ENCODE assay signal across 9 cellular contexts in the genomic region with DNA sequence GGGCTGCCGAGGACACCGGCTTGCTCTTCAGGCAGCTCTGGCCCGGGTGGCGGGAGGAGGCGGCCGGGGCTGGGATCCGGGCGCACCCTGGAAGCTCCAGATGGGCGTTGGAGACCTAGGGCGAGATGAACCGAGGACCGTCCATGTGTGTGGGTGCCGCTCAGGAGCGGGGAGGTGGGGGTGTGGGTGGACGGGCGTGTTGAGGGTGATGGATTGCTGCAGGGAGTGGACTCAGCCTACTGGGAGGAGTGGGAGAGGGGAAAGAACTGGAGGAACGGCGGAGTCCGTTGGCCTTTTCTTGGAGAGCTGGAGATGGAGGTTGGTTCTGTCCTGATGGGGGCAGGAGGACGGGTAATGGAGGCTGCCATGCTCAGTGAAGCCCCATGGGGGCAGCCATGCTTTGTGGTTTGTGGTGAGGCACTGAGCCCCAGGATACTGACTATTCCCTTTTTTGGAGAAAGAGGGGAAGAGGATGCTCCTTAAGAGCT. TPM values are rescaled to one million over a fixed set of nuclear protein-coding genes. Genes with fewer than 3 reads are reported as not detected.
A peak's percentile ranks its signal among the peaks of the same experiment; 100 is the strongest.
DNase-seq lines count a peak whose midpoint lies in the region; ATAC-seq, FAIRE-seq and TF ChIP-seq lines count a peak whose summit lies in the region.
"Had no signal": no experiment of that assay in that cellular context is flagged by ENCODE, and none has a peak within 500 bp of the region (broad histone marks: within the 10 kb centered on the region; RNA-seq: fewer than 3 reads in every experiment).

No MANE protein-coding gene starts in this region.

- intact Hi-C loops in CD4-positive, alpha-beta memory T cell (cut with micrococcal nuclease), result loop anchor here (1.0 to 10.0 kb wide), 6 partner anchors 164 to 451 kb away; partner anchors contain the start of genes LZTS2 and SLF2

- no peak overlapping the region for H3K4me3 ChIP-seq in CD4-positive, alpha-beta memory T cell (ENCODE audit: low read length in 2 of 2)
- peak overlapping the region; percentile 55 for H3K4me3 ChIP-seq in osteoblast (ENCODE audit: insufficient read depth, low read length)

- H3K4me2 ChIP-seq in osteoblast (ENCODE audit: insufficient read depth, low read length), result peak overlapping the region; percentile 71

- FAIRE-seq in H54 (lab: Jason Lieb, UNC) (no peak), GM19239 (lab: Jason Lieb, UNC) (no peak)

- peak overlapping the region in 7 of 8 donors; percentile 66 to 75 (median 70) for H3K4me3 Mint-ChIP-seq in CD4-positive, alpha-beta memory T cell
- H3K4me3 Mint-ChIP-seq: T-helper 1 cell treated with Interleukin-12 subunit alpha and Interleukin-12 subunit beta and Interleukin-4 antibody, amounts not matched to agents 30 μg/mL and 1 μg/mL, for 36 hours had no signal

- TF ChIP-seq CTCF in osteoblast (IDR thresholded peaks at IDR 0.05; ENCODE audit: extremely low read depth, low read depth, low read length), result peak; percentile 46

- no peak overlapping the region for H3K27ac ChIP-seq in CD4-positive, alpha-beta memory T cell (ENCODE audit: low read depth, low read length)
- H3K27ac ChIP-seq in osteoblast (ENCODE audit: low read depth, low read length), result no peak overlapping the region

- POLR2A ChIA-PET in CD4-positive, alpha-beta memory T cell (lab: Charles Lee; ENCODE audit: partially characterized antibody), result no interaction called here

- peak overlapping the region in 1 of 7 donors; percentile 45 for H3K27ac Mint-ChIP-seq in CD4-positive, alpha-beta memory T cell
- H3K27ac Mint-ChIP-seq: T-helper 1 cell treated with Interleukin-12 subunit alpha and Interleukin-12 subunit beta and Interleukin-4 antibody, amounts not matched to agents 30 μg/mL and 1 μg/mL, for 36 hours had no signal

- H3K27me3 Mint-ChIP-seq in CD4-positive, alpha-beta memory T cell, result peaks cover 29 to 45% of the 10 kb centered on the region in 2 donors

- H3K9me3 ChIP-seq in CD4-positive, alpha-beta memory T cell (ENCODE audit: control insufficient read depth in 1 of 2, low read length in 2 of 2), result no peaks in the 10 kb centered on the region
- H3K9me3 ChIP-seq in osteoblast (ENCODE audit: low read depth, low read length), result no peaks in the 10 kb centered on the region

- no peaks in the 10 kb centered on the region for H3K79me2 ChIP-seq in osteoblast (ENCODE audit: insufficient read depth, low read length)

- H3K36me3 Mint-ChIP-seq in CD4-positive, alpha-beta memory T cell, result peaks cover 2 to 7% of the 10 kb centered on the region in 2 donors

- H3K4me1 Mint-ChIP-seq in CD4-positive, alpha-beta memory T cell, result peaks cover 14 to 22% (median 16%) of the 10 kb centered on the region in 4 donors

- peak overlapping the region; percentile 22 for H2AFZ ChIP-seq in osteoblast (ENCODE audit: low read length)

- no peak for TF ChIP-seq POLR2A in H54 (IDR thresholded peaks at IDR 0.05; ENCODE audit: low read depth, low read length)

- peak in 2 of 5 donors; percentile 9 for DNase-seq in CD4-positive, alpha-beta memory T cell
- peak; percentile 44 for DNase-seq in H54 (ENCODE audit: insufficient read length, low spot score)
- peak; percentile 30 for DNase-seq in SK-N-DZ (ENCODE audit: low spot score)
- DNase-seq in fibroblast of gingiva (ENCODE audit: low read depth), result peak; percentile 12
- DNase-seq in osteoblast (ENCODE audit: insufficient read length, low spot score, missing footprints), result peak; percentile 97
- no peak for DNase-seq in GM19239 (ENCODE audit: insufficient read length, low spot score)

- peaks cover 17% of the 10 kb centered on the region for H3K4me1 ChIP-seq in CD4-positive, alpha-beta memory T cell (ENCODE audit: insufficient read depth, low read length)
- H3K4me1 ChIP-seq in osteoblast (ENCODE audit: insufficient read depth, low read length), result peaks cover 14% of the 10 kb centered on the region

- ATAC-seq in HG02798 (IDR thresholded peaks at IDR 0.05; ENCODE audit: poor library complexity, unreplicated experiment) (no peak), GM19455 (IDR thresholded peaks at IDR 0.05; ENCODE audit: unreplicated experiment) (no peak)

- CTCF ChIA-PET in CD4-positive, alpha-beta memory T cell (lab: Charles Lee; ENCODE audit: partially characterized antibody), result interaction anchor here (0.6 to 3.6 kb wide), 10 partner anchors 11 to 579 kb away, joined by 3 to 21 read pairs (median 4); no protein-coding TSS in a partner anchor

- H3K27me3 ChIP-seq in CD4-positive, alpha-beta memory T cell (ENCODE audit: insufficient read depth, low read length), result peaks cover 4% of the 10 kb centered on the region
- peaks cover 29% of the 10 kb centered on the region for H3K27me3 ChIP-seq in osteoblast (ENCODE audit: insufficient read depth, low read length)

- H3K36me3 ChIP-seq in CD4-positive, alpha-beta memory T cell (ENCODE audit: insufficient read depth, low read length), result no peaks in the 10 kb centered on the region
- no peaks in the 10 kb centered on the region for H3K36me3 ChIP-seq in osteoblast (ENCODE audit: insufficient read depth, low read length)

- peaks cover 8% of the 10 kb centered on the region for H4K20me1 ChIP-seq in osteoblast (ENCODE audit: insufficient read depth, low read length)

- peaks cover 0 to 2% (median 0%) of the 10 kb centered on the region in 8 donors for H3K9me3 Mint-ChIP-seq in CD4-positive, alpha-beta memory T cell
- H3K9me3 Mint-ChIP-seq: T-helper 1 cell treated with Interleukin-12 subunit alpha and Interleukin-12 subunit beta and Interleukin-4 antibody, amounts not matched to agents 30 μg/mL and 1 μg/mL, for 36 hours had no signal

RNA-seq across cellular contexts. Expression of gene HIF1AN, which starts 27.1 kb away (rescaled TPM):
- 10 to 100 TPM; 69.6 to 69.8 TPM for total RNA-seq in CD4-positive, alpha-beta memory T cell
- 10 to 100 TPM; 26.8 to 36.8 TPM for polyA plus RNA-seq in CD4-positive, alpha-beta memory T cell
- polyA plus RNA-seq in SK-N-DZ (2014; cell fraction: cytosol; rRNA removed), result 4.0 and 4.9 TPM in 2 replicates
- 9.6 and 17.1 TPM in 2 replicates for polyA plus RNA-seq in SK-N-DZ (2014; cell fraction: nucleus; rRNA removed)
- total RNA-seq in osteoblast, result 12.7 and 15.2 TPM in 2 replicates

RNA-seq across cellular contexts. Expression of gene NDUFB8, which starts 33.2 kb away (rescaled TPM):
- 100 to 1,000 TPM; 141 to 162 TPM for total RNA-seq in CD4-positive, alpha-beta memory T cell
- polyA plus RNA-seq in CD4-positive, alpha-beta memory T cell, result 100 to 1,000 TPM; 473 to 613 TPM
- 272 and 324 TPM in 2 replicates for polyA plus RNA-seq in SK-N-DZ (2014; cell fraction: cytosol; rRNA removed)
- 182 and 224 TPM in 2 replicates for polyA plus RNA-seq in SK-N-DZ (2014; cell fraction: nucleus; rRNA removed)
- 89.3 and 102 TPM in 2 replicates for total RNA-seq in osteoblast

RNA-seq across cellular contexts. Expression of gene SEC31B, which starts 43.2 kb away (rescaled TPM):
- 10 to 100 TPM; 64.0 to 70.9 TPM for total RNA-seq in CD4-positive, alpha-beta memory T cell
- polyA plus RNA-seq in CD4-positive, alpha-beta memory T cell, result 1 to 10 TPM in 1 of 2 donors, under 1 TPM in 1; 0.76 to 2.4 TPM
- 3.1 and 4.0 TPM in 2 replicates for polyA plus RNA-seq in SK-N-DZ (2014; cell fraction: cytosol; rRNA removed)
- 54.7 and 79.3 TPM in 2 replicates for polyA plus RNA-seq in SK-N-DZ (2014; cell fraction: nucleus; rRNA removed)
- total RNA-seq in osteoblast, result 5.3 and 5.4 TPM in 2 replicates

Comparison
In these comparisons a context has a peak if more than half of its experiments do, and no peak if none do; other contexts are left out.
1. RNA of gene SEC31B, which starts 43.2 kb away (total RNA-seq): 64.0 to 70.9 TPM in CD4-positive, alpha-beta memory T cell; 5.3 to 5.4 TPM in osteoblast; every median in the first group is over 10 times any median in the second.